ENCODE assay signal across 10 cellular contexts in genomic region chr4:184420881-184421416, GRCh38. TPM values are rescaled to one million over a fixed set of nuclear protein-coding genes. Genes with fewer than 3 reads are reported as not detected.
DNase-seq lines count a peak whose midpoint lies in the region; ATAC-seq and TF ChIP-seq lines count a peak whose summit lies in the region.
"Had no signal": no experiment of that assay in that cellular context is flagged by ENCODE, and none has a peak within 500 bp of the region (broad histone marks: within the 10 kb centered on the region; RNA-seq: fewer than 3 reads in every experiment).

No MANE protein-coding gene starts in this region.

- H2BK120ac ChIP-seq in mesenchymal stem cell (ENCODE audit: low read depth, low read length), result no peak overlapping the region

- H2AK5ac ChIP-seq in mesenchymal stem cell (ENCODE audit: low read length, severe bottlenecking), result no peak overlapping the region

- DNase-seq in CD1c-positive myeloid dendritic cell (ENCODE audit: extremely low spot score) (peak; percentile 30), mesenchymal stem cell (no peak), omental fat pad (ENCODE audit: low spot score) (no peak), testis (no peak), NCI-H446 (lab: John Stamatoyannopoulos, UW) (no peak)
- DNase-seq in activated T-helper 1 cell treated with anti-CD3 and anti-CD28 coated beads, Interleukin-12 subunit alpha, Interleukin-12 subunit beta, Interleukin-2, Interleukin-4 antibody, amounts not matched to agents 30 ng/mL and 10 ng/mL and 1 ng/mL, durations not matched to agents 14 hours and 24 hours and 36 hours (ENCODE audit: low spot score), result no peak
- DNase-seq: head of caudate nucleus, NCI-H1092 treated with DMSO at 0.1 percent for 48 hours had no signal

- H3K4me3 Mint-ChIP-seq in activated T-helper 1 cell treated with anti-CD3 and anti-CD28 coated beads, Interleukin-12 subunit alpha, Interleukin-12 subunit beta, Interleukin-2, Interleukin-4 antibody, amounts not matched to agents 30 ng/mL and 10 ng/mL and 1 ng/mL, durations not matched to agents 14 hours and 24 hours and 36 hours, result peak overlapping the region; percentile 43

- peak; percentile 36 for ATAC-seq in GM19328 (IDR thresholded peaks at IDR 0.05; ENCODE audit: unreplicated experiment)
- peak; percentile 46 for ATAC-seq in HG03095 (IDR thresholded peaks at IDR 0.05; ENCODE audit: unreplicated experiment)
- ATAC-seq in omental fat pad (ENCODE audit: low FRiP score), result no peak

- TF ChIP-seq CTCF in omental fat pad (IDR thresholded peaks at IDR 0.05), result no peak
- no peak for TF ChIP-seq CTCF in testis (IDR thresholded peaks at IDR 0.05)

- H3K23ac ChIP-seq in mesenchymal stem cell (ENCODE audit: low read length in 2 of 2), result no peak overlapping the region

- intact Hi-C loops in activated T-helper 1 cell treated with anti-CD3 and anti-CD28 coated beads, Interleukin-12 subunit alpha, Interleukin-12 subunit beta, Interleukin-2, Interleukin-4 antibody, amounts not matched to agents 30 ng/mL and 10 ng/mL and 1 ng/mL, durations not matched to agents 14 hours and 24 hours and 36 hours (cut with micrococcal nuclease), result loop anchor here (1.0 to 2.0 kb wide), 4 partner anchors 20 to 228 kb away; partner anchors contain the start of genes CASP3 and PRIMPOL
- intact Hi-C loops in testis (cut with DNase I; ENCODE audit: low total_unique reads), result no loop called here

- WGBS in mesenchymal stem cell, result 97% methylated on average over 4 of the region's 5 CpGs
- 72 to 88% methylated on average over 5 of the region's 5 CpGs for WGBS in testis, 2 donors

- no peak overlapping the region for H3K14ac ChIP-seq in mesenchymal stem cell (ENCODE audit: low read length in 2 of 2)

- peaks cover 18 to 66% of the 10 kb centered on the region in 2 experiments for H3K36me3 ChIP-seq in mesenchymal stem cell (ENCODE audit: control insufficient read depth in 1 of 2, insufficient read depth in 2 of 2, low read depth in 1 of 2, low read length in 2 of 2)
- H3K36me3 ChIP-seq in testis (ENCODE audit: low read depth, missing control alignments), result no peaks in the 10 kb centered on the region

- H3K9me3 ChIP-seq in mesenchymal stem cell (ENCODE audit: control insufficient read depth, low read length) (peaks cover 5% of the 10 kb centered on the region), testis (no peaks in the 10 kb centered on the region)

- H4K91ac ChIP-seq in mesenchymal stem cell (ENCODE audit: low read length), result no peak overlapping the region

- H3K79me1 ChIP-seq in mesenchymal stem cell (replicated peaks; ENCODE audit: low read length, poor library complexity, severe bottlenecking), result peaks cover 33% of the 10 kb centered on the region

- no peaks in the 10 kb centered on the region for H3K27me3 ChIP-seq in mesenchymal stem cell (ENCODE audit: control insufficient read depth in 1 of 2, insufficient read depth in 1 of 2, low read length in 2 of 2)
- no peaks in the 10 kb centered on the region for H3K27me3 ChIP-seq in testis

- H3K36me3 Mint-ChIP-seq in activated T-helper 1 cell treated with anti-CD3 and anti-CD28 coated beads, Interleukin-12 subunit alpha, Interleukin-12 subunit beta, Interleukin-2, Interleukin-4 antibody, amounts not matched to agents 30 ng/mL and 10 ng/mL and 1 ng/mL, durations not matched to agents 14 hours and 24 hours and 36 hours (ENCODE audit: low read depth), result peaks cover 49% of the 10 kb centered on the region

- H3K4ac ChIP-seq in mesenchymal stem cell (ENCODE audit: low read depth in 1 of 2, low read length in 2 of 2), result no peak overlapping the region

- peaks cover 6% of the 10 kb centered on the region for H3K4me1 ChIP-seq in mesenchymal stem cell (ENCODE audit: control insufficient read depth, insufficient read depth, low read depth, low read length)
- peaks cover 9% of the 10 kb centered on the region for H3K4me1 ChIP-seq in testis

- peaks cover 8% of the 10 kb centered on the region for H3K9me3 Mint-ChIP-seq in activated T-helper 1 cell treated with anti-CD3 and anti-CD28 coated beads, Interleukin-12 subunit alpha, Interleukin-12 subunit beta, Interleukin-2, Interleukin-4 antibody, amounts not matched to agents 30 ng/mL and 10 ng/mL and 1 ng/mL, durations not matched to agents 14 hours and 24 hours and 36 hours

- H3K18ac ChIP-seq in mesenchymal stem cell (ENCODE audit: low read depth in 1 of 2, low read length in 2 of 2), result no peak overlapping the region

- H3K27ac ChIP-seq in mesenchymal stem cell (ENCODE audit: low read length, poor library complexity, severe bottlenecking), result no peak overlapping the region
- no peak overlapping the region for H3K27ac ChIP-seq in testis

- H2AFZ ChIP-seq in mesenchymal stem cell (ENCODE audit: low read depth, low read length), result no peak overlapping the region

- H3K27me3 Mint-ChIP-seq in activated T-helper 1 cell treated with anti-CD3 and anti-CD28 coated beads, Interleukin-12 subunit alpha, Interleukin-12 subunit beta, Interleukin-2, Interleukin-4 antibody, amounts not matched to agents 30 ng/mL and 10 ng/mL and 1 ng/mL, durations not matched to agents 14 hours and 24 hours and 36 hours (ENCODE audit: insufficient read depth), result no peaks in the 10 kb centered on the region

- TF ChIP-seq POLR2A in testis (IDR thresholded peaks at IDR 0.05), result no peak

- no peak overlapping the region for H3K9ac ChIP-seq in mesenchymal stem cell (ENCODE audit: low read length)

- H3K4me3 ChIP-seq in mesenchymal stem cell (ENCODE audit: insufficient read depth in 1 of 2, low read depth in 1 of 2, low read length in 2 of 2) (no peak overlapping the region), testis (no peak overlapping the region)

- no peak overlapping the region for H4K8ac ChIP-seq in mesenchymal stem cell (ENCODE audit: low read length)

- no peak overlapping the region for H2BK12ac ChIP-seq in mesenchymal stem cell (ENCODE audit: low read length in 2 of 2)

- H3K27ac Mint-ChIP-seq in activated T-helper 1 cell treated with anti-CD3 and anti-CD28 coated beads, Interleukin-12 subunit alpha, Interleukin-12 subunit beta, Interleukin-2, Interleukin-4 antibody, amounts not matched to agents 30 ng/mL and 10 ng/mL and 1 ng/mL, durations not matched to agents 14 hours and 24 hours and 36 hours, result peak overlapping the region; percentile 87

- no peak overlapping the region for H2BK5ac ChIP-seq in mesenchymal stem cell (ENCODE audit: low read depth, low read length, poor library complexity, severe bottlenecking)

- H3K4me1 Mint-ChIP-seq in activated T-helper 1 cell treated with anti-CD3 and anti-CD28 coated beads, Interleukin-12 subunit alpha, Interleukin-12 subunit beta, Interleukin-2, Interleukin-4 antibody, amounts not matched to agents 30 ng/mL and 10 ng/mL and 1 ng/mL, durations not matched to agents 14 hours and 24 hours and 36 hours (ENCODE audit: low read depth), result peaks cover 82% of the 10 kb centered on the region

- H3K4me2 ChIP-seq in mesenchymal stem cell (ENCODE audit: low read length, poor library complexity, severe bottlenecking), result no peak overlapping the region

- no peak overlapping the region for H2BK15ac ChIP-seq in mesenchymal stem cell (ENCODE audit: low read depth, poor library complexity, severe bottlenecking)

RNA-seq across cellular contexts. Expression of gene IRF2, which starts 53.4 kb away (rescaled TPM):
- total RNA-seq in activated T-helper 1 cell treated with anti-CD3 and anti-CD28 coated beads, Interleukin-12 subunit alpha, Interleukin-12 subunit beta, Interleukin-2, Interleukin-4 antibody, amounts not matched to agents 30 ng/mL and 10 ng/mL and 1 ng/mL, durations not matched to agents 14 hours and 24 hours and 36 hours, result 64.2 and 75.8 TPM in 2 replicates
- polyA plus RNA-seq in mesenchymal stem cell (2013, experiment 1 of 2), result 30.5 TPM
- 30.8 TPM for polyA plus RNA-seq in mesenchymal stem cell (2013, experiment 2 of 2)
- 10 to 100 TPM; 16.9 to 53.1 (median 28.9) TPM for total RNA-seq in omental fat pad
- 10 to 100 TPM; 16.1 to 22.3 TPM for total RNA-seq in testis
- 13.0 TPM for polyA plus RNA-seq in testis (ENCODE audit: insufficient read depth, low read depth, low replicate concordance)
